ENCODE assay signal across 23 cellular contexts in the genomic region with DNA sequence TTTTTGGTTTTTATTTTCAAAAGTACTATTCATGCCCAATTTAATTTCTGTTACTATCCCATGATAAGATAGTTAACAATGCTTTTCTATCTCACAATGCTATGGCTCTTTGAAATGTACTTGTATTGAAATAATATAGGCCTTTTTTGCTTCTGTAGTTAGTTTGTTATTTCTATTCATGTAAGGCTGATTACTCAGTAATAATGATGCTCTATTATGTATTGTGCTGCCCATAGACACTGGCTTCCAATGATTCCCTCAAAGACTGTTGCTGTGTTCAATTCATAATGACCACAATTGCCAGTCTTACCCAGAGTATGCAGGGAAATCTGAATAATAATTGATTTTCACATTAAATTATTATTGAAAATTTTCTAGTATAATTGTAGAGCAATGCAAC.
"Had no signal": no experiment of that assay in that cellular context is flagged by ENCODE, and none has a peak within 500 bp of the region (broad histone marks: within the 10 kb centered on the region; RNA-seq: fewer than 3 reads in every experiment).

No MANE protein-coding gene starts in this region.

- ATAC-seq: naive thymus-derived CD8-positive, alpha-beta T cell; natural killer cell treated with Interleukin-12 subunit alpha and Interleukin-12 subunit beta and Interleukin-15 and Interleukin-18, amount 100 ng/mL, for 72 hours; pancreas; psoas muscle; right cardiac atrium; right lobe of liver; stimulated activated effector memory CD8-positive, alpha-beta T cell treated with anti-CD3 and anti-CD28 coated beads, Interleukin-12 subunit alpha, Interleukin-12 subunit beta, amount 100 ng/mL, for 72 hours; stimulated activated naive B cell treated with anti-CD40 and anti-IgM and Interleukin-4, amounts not matched to agents 10 μg/mL and 1 μg/mL and 100 μg/mL, for 72 hours; stimulated activated naive CD8-positive, alpha-beta T cell treated with anti-CD3 and anti-CD28 coated beads, Interleukin-15, amount 100 ng/mL, for 72 hours; upper lobe of right lung had no signal

- DNase-seq: naive B cell; naive thymus-derived CD8-positive, alpha-beta T cell; nephron progenitor cell; nucleus accumbens; pancreas; posterior cingulate gyrus; psoas muscle; right cardiac atrium; right lobe of liver; sigmoid colon; small intestine; stimulated activated CD4-positive, alpha-beta T cell treated with anti-CD3 and anti-CD28 coated beads, Interleukin-15, amount 100 ng/mL, for 24 hours; stimulated activated CD4-positive, alpha-beta T cell treated with anti-CD3 and anti-CD28 coated beads, Interleukin-2, amount 100 ng/mL, for 24 hours; stimulated activated CD4-positive, alpha-beta T cell treated with anti-CD3 and anti-CD28 coated beads, Interleukin-2, amount 100 ng/mL, for 48 hours; stimulated activated CD4-positive, alpha-beta T cell treated with anti-CD3 and anti-CD28 coated beads, Interleukin-4, amount 100 ng/mL, for 24 hours; stimulated activated naive B cell treated with anti-CD40 and anti-IgM and Interleukin-4, amounts not matched to agents 10 μg/mL and 1 μg/mL and 100 μg/mL, for 72 hours; stimulated activated naive CD4-positive, alpha-beta T cell treated with Interleukin-2 at 50 U/mL for 16 hours; stimulated activated naive CD8-positive, alpha-beta T cell treated with anti-CD3 and anti-CD28 coated beads, Interleukin-15, amount 100 ng/mL, for 72 hours; thyroid gland; upper lobe of right lung; uterus had no signal
